Comparison of ENCODE assay signal across 1 cellular context in the genomic region with DNA sequence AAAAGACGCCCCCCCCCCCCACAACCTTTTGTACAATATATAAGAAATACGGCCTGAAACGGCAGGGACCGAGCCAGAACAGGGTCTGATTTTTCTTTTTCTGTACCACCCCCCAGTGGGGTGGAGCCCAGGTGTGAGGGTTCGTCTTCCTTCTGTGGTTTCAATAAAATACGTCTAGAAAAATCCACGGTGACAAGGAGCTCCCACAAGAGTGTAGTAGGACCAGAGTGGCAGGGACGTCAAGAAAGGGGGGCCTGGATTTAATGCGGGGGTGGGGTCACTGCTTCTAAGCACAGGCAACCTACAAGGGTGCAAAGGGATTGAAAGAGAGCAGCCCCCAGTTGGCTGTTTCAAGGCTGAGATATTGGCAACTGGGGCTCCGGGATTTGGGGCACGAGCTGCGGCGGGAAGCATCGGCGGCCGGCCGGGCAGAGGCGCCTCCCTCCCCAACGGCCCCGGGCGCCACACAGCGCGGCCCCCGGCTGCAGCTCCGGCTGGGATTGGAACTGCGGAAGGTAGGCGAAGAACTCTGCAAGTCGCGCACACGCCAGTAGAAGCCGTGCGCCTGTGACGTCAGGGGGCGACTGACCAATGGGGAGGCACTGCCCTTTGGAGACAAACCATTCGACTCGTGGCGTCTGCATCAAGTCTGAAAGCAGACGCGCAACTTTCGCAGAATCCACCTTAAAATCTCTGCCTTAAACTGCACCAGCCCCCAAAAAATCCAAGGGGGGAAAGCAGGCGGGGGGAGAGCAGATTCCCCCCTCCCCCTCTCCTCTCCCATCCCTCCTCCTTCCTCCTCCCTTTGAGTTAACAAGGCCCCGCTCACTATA.
A peak's percentile ranks its signal among the peaks of the same experiment; 100 is the strongest.
TF ChIP-seq lines count a peak whose summit lies in the region.

A gene (plus strand): TSS at position 623 of the 833 bp plus-strand sequence. CDS start 425 bp downstream, outside the sequence.

TF ChIP-seq in HepG2, 621 proteins besides CTCF, POLR2A, EP300 and RAD21 (continued from another document and continues in another):
- TF ChIP-seq, protein P1, sequence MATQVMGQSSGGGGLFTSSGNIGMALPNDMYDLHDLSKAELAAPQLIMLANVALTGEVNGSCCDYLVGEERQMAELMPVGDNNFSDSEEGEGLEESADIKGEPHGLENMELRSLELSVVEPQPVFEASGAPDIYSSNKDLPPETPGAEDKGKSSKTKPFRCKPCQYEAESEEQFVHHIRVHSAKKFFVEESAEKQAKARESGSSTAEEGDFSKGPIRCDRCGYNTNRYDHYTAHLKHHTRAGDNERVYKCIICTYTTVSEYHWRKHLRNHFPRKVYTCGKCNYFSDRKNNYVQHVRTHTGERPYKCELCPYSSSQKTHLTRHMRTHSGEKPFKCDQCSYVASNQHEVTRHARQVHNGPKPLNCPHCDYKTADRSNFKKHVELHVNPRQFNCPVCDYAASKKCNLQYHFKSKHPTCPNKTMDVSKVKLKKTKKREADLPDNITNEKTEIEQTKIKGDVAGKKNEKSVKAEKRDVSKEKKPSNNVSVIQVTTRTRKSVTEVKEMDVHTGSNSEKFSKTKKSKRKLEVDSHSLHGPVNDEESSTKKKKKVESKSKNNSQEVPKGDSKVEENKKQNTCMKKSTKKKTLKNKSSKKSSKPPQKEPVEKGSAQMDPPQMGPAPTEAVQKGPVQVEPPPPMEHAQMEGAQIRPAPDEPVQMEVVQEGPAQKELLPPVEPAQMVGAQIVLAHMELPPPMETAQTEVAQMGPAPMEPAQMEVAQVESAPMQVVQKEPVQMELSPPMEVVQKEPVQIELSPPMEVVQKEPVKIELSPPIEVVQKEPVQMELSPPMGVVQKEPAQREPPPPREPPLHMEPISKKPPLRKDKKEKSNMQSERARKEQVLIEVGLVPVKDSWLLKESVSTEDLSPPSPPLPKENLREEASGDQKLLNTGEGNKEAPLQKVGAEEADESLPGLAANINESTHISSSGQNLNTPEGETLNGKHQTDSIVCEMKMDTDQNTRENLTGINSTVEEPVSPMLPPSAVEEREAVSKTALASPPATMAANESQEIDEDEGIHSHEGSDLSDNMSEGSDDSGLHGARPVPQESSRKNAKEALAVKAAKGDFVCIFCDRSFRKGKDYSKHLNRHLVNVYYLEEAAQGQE (IDR thresholded peaks at IDR 0.05; ENCODE audit: borderline replicate concordance in 1 of 2, low read depth in 1 of 2, low read length in 2 of 2) = peak in 1 of 2 experiments; percentile 32; a peak in 1 of 4 replicates
- TF ChIP-seq GLI4 (CRISPR knock-in tag; IDR thresholded peaks at IDR 0.05; ENCODE audit: borderline replicate concordance) (no peak), ZFP41 (CRISPR knock-in tag; IDR thresholded peaks at IDR 0.05; ENCODE audit: borderline replicate concordance) (no peak), ZNF3 (CRISPR knock-in tag; IDR thresholded peaks at IDR 0.05) (no peak), POLR2AphosphoS2 (IDR thresholded peaks at IDR 0.05; ENCODE audit: low read depth, low read length) (no peak), KMT2B (CRISPR knock-in tag; IDR thresholded peaks at IDR 0.05) (peak; percentile 78; the same call in 1 of the 2 replicates), HNF4G (IDR thresholded peaks at IDR 0.05; ENCODE audit: borderline replicate concordance, low read depth, low read length) (no peak), HNF4G (CRISPR knock-in tag; IDR thresholded peaks at IDR 0.05; ENCODE audit: borderline replicate concordance, low read depth) (no peak), ZNF761 (CRISPR knock-in tag; conservative IDR thresholded peaks at IDR 0.05) (no peak; the same call in 1 of the 2 replicates), KAT2B (IDR thresholded peaks at IDR 0.05; ENCODE audit: borderline replicate concordance, low read depth, low read length) (no peak), MTA3 (CRISPR knock-in tag; IDR thresholded peaks at IDR 0.05) (no peak), ZKSCAN5 (CRISPR knock-in tag; IDR thresholded peaks at IDR 0.05) (no peak), KDM1A (CRISPR knock-in tag; IDR thresholded peaks at IDR 0.05) (no peak), KLF6 (CRISPR knock-in tag; IDR thresholded peaks at IDR 0.05) (peak; percentile 69; the same call in 1 of the 2 replicates), ZNF543 (CRISPR knock-in tag; IDR thresholded peaks at IDR 0.05) (no peak), NFKB2 (CRISPR knock-in tag; IDR thresholded peaks at IDR 0.05; ENCODE audit: borderline replicate concordance) (peak; percentile 16; the same call in 1 of the 2 replicates), AGO2 (optimal IDR thresholded peaks at IDR 0.05; ENCODE audit: low read depth, low read length) (no peak), ZNF33A (CRISPR knock-in tag; IDR thresholded peaks at IDR 0.05; ENCODE audit: borderline replicate concordance) (no peak), ZNF678 (CRISPR knock-in tag; IDR thresholded peaks at IDR 0.05) (no peak), SP5 (CRISPR knock-in tag; IDR thresholded peaks at IDR 0.05; ENCODE audit: borderline replicate concordance, low read depth) (no peak; the same call in 1 of the 2 replicates), ZNF138 (CRISPR knock-in tag; IDR thresholded peaks at IDR 0.05; ENCODE audit: low read depth) (no peak)
- TF ChIP-seq, protein P2, sequence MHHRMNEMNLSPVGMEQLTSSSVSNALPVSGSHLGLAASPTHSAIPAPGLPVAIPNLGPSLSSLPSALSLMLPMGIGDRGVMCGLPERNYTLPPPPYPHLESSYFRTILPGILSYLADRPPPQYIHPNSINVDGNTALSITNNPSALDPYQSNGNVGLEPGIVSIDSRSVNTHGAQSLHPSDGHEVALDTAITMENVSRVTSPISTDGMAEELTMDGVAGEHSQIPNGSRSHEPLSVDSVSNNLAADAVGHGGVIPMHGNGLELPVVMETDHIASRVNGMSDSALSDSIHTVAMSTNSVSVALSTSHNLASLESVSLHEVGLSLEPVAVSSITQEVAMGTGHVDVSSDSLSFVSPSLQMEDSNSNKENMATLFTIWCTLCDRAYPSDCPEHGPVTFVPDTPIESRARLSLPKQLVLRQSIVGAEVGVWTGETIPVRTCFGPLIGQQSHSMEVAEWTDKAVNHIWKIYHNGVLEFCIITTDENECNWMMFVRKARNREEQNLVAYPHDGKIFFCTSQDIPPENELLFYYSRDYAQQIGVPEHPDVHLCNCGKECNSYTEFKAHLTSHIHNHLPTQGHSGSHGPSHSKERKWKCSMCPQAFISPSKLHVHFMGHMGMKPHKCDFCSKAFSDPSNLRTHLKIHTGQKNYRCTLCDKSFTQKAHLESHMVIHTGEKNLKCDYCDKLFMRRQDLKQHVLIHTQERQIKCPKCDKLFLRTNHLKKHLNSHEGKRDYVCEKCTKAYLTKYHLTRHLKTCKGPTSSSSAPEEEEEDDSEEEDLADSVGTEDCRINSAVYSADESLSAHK (CRISPR knock-in tag; IDR thresholded peaks at IDR 0.05; ENCODE audit: borderline replicate concordance) = no peak
- TF ChIP-seq, protein P3, sequence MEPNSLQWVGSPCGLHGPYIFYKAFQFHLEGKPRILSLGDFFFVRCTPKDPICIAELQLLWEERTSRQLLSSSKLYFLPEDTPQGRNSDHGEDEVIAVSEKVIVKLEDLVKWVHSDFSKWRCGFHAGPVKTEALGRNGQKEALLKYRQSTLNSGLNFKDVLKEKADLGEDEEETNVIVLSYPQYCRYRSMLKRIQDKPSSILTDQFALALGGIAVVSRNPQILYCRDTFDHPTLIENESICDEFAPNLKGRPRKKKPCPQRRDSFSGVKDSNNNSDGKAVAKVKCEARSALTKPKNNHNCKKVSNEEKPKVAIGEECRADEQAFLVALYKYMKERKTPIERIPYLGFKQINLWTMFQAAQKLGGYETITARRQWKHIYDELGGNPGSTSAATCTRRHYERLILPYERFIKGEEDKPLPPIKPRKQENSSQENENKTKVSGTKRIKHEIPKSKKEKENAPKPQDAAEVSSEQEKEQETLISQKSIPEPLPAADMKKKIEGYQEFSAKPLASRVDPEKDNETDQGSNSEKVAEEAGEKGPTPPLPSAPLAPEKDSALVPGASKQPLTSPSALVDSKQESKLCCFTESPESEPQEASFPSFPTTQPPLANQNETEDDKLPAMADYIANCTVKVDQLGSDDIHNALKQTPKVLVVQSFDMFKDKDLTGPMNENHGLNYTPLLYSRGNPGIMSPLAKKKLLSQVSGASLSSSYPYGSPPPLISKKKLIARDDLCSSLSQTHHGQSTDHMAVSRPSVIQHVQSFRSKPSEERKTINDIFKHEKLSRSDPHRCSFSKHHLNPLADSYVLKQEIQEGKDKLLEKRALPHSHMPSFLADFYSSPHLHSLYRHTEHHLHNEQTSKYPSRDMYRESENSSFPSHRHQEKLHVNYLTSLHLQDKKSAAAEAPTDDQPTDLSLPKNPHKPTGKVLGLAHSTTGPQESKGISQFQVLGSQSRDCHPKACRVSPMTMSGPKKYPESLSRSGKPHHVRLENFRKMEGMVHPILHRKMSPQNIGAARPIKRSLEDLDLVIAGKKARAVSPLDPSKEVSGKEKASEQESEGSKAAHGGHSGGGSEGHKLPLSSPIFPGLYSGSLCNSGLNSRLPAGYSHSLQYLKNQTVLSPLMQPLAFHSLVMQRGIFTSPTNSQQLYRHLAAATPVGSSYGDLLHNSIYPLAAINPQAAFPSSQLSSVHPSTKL (CRISPR knock-in tag; IDR thresholded peaks at IDR 0.05) = peak; percentile 40
- TF ChIP-seq, protein P4, sequence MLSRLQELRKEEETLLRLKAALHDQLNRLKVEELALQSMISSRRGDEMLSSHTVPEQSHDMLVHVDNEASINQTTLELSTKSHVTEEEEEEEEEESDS (CRISPR knock-in tag; IDR thresholded peaks at IDR 0.05; ENCODE audit: borderline replicate concordance) = no peak
- TF ChIP-seq, protein P5, sequence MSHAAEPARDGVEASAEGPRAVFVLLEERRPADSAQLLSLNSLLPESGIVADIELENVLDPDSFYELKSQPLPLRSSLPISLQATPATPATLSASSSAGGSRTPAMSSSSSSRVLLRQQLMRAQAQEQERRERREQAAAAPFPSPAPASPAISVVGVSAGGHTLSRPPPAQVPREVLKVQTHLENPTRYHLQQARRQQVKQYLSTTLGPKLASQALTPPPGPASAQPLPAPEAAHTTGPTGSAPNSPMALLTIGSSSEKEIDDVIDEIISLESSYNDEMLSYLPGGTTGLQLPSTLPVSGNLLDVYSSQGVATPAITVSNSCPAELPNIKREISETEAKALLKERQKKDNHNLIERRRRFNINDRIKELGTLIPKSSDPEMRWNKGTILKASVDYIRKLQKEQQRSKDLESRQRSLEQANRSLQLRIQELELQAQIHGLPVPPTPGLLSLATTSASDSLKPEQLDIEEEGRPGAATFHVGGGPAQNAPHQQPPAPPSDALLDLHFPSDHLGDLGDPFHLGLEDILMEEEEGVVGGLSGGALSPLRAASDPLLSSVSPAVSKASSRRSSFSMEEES (CRISPR knock-in tag; IDR thresholded peaks at IDR 0.05) = no peak
- TF ChIP-seq, protein P6, sequence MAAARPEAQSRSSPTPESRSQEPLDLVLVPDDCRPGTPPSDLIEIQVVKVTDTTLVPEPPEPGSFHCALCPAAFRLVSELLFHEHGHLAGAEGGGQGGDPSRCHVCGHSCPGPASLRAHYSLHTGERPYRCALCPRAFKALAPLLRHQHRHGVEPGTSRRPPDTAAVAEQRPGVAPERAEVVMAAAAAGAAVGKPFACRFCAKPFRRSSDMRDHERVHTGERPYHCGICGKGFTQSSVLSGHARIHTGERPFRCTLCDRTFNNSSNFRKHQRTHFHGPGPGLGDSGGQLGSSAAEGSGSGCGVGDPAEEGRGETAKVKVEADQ (CRISPR knock-in tag; IDR thresholded peaks at IDR 0.05; ENCODE audit: borderline replicate concordance) = no peak
- TF ChIP-seq, protein P7, sequence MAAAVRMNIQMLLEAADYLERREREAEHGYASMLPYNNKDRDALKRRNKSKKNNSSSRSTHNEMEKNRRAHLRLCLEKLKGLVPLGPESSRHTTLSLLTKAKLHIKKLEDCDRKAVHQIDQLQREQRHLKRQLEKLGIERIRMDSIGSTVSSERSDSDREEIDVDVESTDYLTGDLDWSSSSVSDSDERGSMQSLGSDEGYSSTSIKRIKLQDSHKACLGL (CRISPR knock-in tag; IDR thresholded peaks at IDR 0.05) = no peak
- TF ChIP-seq, protein P8, sequence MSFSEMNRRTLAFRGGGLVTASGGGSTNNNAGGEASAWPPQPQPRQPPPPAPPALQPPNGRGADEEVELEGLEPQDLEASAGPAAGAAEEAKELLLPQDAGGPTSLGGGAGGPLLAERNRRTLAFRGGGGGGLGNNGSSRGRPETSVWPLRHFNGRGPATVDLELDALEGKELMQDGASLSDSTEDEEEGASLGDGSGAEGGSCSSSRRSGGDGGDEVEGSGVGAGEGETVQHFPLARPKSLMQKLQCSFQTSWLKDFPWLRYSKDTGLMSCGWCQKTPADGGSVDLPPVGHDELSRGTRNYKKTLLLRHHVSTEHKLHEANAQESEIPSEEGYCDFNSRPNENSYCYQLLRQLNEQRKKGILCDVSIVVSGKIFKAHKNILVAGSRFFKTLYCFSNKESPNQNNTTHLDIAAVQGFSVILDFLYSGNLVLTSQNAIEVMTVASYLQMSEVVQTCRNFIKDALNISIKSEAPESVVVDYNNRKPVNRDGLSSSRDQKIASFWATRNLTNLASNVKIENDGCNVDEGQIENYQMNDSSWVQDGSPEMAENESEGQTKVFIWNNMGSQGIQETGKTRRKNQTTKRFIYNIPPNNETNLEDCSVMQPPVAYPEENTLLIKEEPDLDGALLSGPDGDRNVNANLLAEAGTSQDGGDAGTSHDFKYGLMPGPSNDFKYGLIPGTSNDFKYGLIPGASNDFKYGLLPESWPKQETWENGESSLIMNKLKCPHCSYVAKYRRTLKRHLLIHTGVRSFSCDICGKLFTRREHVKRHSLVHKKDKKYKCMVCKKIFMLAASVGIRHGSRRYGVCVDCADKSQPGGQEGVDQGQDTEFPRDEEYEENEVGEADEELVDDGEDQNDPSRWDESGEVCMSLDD (CRISPR knock-in tag; IDR thresholded peaks at IDR 0.05; ENCODE audit: borderline replicate concordance) = no peak
- TF ChIP-seq, protein P9, sequence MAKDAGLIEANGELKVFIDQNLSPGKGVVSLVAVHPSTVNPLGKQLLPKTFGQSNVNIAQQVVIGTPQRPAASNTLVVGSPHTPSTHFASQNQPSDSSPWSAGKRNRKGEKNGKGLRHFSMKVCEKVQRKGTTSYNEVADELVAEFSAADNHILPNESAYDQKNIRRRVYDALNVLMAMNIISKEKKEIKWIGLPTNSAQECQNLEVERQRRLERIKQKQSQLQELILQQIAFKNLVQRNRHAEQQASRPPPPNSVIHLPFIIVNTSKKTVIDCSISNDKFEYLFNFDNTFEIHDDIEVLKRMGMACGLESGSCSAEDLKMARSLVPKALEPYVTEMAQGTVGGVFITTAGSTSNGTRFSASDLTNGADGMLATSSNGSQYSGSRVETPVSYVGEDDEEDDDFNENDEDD (CRISPR knock-in tag; IDR thresholded peaks at IDR 0.05; ENCODE audit: borderline replicate concordance) = peak; percentile 54; the same call in 1 of the 2 replicates
- TF ChIP-seq, protein P10, sequence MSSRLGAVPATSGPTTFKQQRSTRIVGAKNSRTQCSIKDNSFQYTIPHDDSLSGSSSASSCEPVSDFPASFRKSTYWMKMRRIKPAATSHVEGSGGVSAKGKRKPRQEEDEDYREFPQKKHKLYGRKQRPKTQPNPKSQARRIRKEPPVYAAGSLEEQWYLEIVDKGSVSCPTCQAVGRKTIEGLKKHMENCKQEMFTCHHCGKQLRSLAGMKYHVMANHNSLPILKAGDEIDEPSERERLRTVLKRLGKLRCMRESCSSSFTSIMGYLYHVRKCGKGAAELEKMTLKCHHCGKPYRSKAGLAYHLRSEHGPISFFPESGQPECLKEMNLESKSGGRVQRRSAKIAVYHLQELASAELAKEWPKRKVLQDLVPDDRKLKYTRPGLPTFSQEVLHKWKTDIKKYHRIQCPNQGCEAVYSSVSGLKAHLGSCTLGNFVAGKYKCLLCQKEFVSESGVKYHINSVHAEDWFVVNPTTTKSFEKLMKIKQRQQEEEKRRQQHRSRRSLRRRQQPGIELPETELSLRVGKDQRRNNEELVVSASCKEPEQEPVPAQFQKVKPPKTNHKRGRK (CRISPR knock-in tag; IDR thresholded peaks at IDR 0.05) = no peak
- TF ChIP-seq, protein P11, sequence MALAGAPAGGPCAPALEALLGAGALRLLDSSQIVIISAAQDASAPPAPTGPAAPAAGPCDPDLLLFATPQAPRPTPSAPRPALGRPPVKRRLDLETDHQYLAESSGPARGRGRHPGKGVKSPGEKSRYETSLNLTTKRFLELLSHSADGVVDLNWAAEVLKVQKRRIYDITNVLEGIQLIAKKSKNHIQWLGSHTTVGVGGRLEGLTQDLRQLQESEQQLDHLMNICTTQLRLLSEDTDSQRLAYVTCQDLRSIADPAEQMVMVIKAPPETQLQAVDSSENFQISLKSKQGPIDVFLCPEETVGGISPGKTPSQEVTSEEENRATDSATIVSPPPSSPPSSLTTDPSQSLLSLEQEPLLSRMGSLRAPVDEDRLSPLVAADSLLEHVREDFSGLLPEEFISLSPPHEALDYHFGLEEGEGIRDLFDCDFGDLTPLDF (CRISPR knock-in tag; IDR thresholded peaks at IDR 0.05) = no peak
